In the genomic region with DNA sequence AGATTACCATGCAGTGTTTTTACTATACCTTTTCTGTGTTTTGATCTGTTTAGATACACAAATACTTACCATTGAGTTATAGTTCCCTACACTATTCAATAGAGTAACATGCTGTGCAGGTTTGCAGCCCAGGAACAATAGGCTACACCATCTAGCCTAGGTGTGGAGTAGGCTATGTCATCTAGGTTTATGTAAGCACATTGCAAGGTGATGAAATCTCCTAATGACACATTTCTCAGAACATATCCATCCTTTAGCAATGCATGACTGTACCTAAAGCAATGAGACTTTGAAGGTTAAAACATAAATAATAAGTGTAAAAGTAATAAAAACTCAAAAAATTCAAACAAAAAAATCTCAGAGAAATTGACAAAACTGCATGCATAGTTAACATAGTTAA, we compare ENCODE assay signal across 24 cellular contexts.
DNase-seq lines count a peak whose midpoint lies in the region; ATAC-seq, FAIRE-seq and TF ChIP-seq lines count a peak whose summit lies in the region.
"Had no signal": no experiment of that assay in that cellular context is flagged by ENCODE, and none has a peak within 500 bp of the region (broad histone marks: within the 10 kb centered on the region; RNA-seq: fewer than 3 reads in every experiment).

No MANE protein-coding gene starts in this region.

- no peak for FAIRE-seq in RCC 7860 (lab: Jason Lieb, UNC)
- FAIRE-seq: A204.1, GM12891, K562 had no signal

- H3K23ac ChIP-seq in IMR-90 (ENCODE audit: low read depth, low read length) = no peak overlapping the region
- H3K23ac ChIP-seq in trophoblast cell (ENCODE audit: low read length) = no peak overlapping the region

- H3K79me2 ChIP-seq in trophoblast cell (ENCODE audit: control insufficient read depth, insufficient read depth, low read length, poor library complexity) = no peaks in the 10 kb centered on the region

- no peak for TF ChIP-seq CTCF in IMR-90 (conservative IDR thresholded peaks at IDR 0.05; ENCODE audit: low read depth, low read length)
- no peak for TF ChIP-seq CTCF in uterus (IDR thresholded peaks at IDR 0.05)

- H3K4ac ChIP-seq in IMR-90 (ENCODE audit: low read depth, low read length) (no peak overlapping the region), trophoblast cell (ENCODE audit: low read depth, low read length) (no peak overlapping the region)

- no peak overlapping the region for H4K5ac ChIP-seq in IMR-90 (ENCODE audit: low read depth, low read length)

- no peak overlapping the region for H2AFZ ChIP-seq in IMR-90 (replicated peaks; ENCODE audit: low read length, poor library complexity)
- H2AFZ ChIP-seq in trophoblast cell (ENCODE audit: insufficient read depth, low read length, poor library complexity) = no peak overlapping the region
- H2AFZ ChIP-seq: GM23338, PC-9 had no signal

- no peaks in the 10 kb centered on the region for H4K20me1 ChIP-seq in IMR-90 (ENCODE audit: insufficient read depth, low read length)

- H3K4me1 ChIP-seq in IMR-90 (ENCODE audit: control insufficient read depth, insufficient read depth, low read length) (no peaks in the 10 kb centered on the region), trophoblast cell (ENCODE audit: control insufficient read depth in 1 of 2, insufficient read depth in 2 of 2, low read length in 2 of 2) (no peaks in the 10 kb centered on the region), uterus (no peaks in the 10 kb centered on the region)
- H3K4me1 ChIP-seq: HAP-1 had no signal

- H3K36me3 ChIP-seq in IMR-90 (ENCODE audit: control insufficient read depth, insufficient read depth, low read length) (no peaks in the 10 kb centered on the region), trophoblast cell (ENCODE audit: control insufficient read depth in 1 of 2, insufficient read depth in 2 of 2, low read length in 2 of 2) (no peaks in the 10 kb centered on the region), uterus (no peaks in the 10 kb centered on the region)
- H3K36me3 ChIP-seq: BE2C, HAP-1 had no signal

- TF ChIP-seq POLR2A in IMR-90 (IDR thresholded peaks at IDR 0.05; ENCODE audit: low read depth, low read length) (no peak), uterus (IDR thresholded peaks at IDR 0.05) (no peak)

- H2BK120ac ChIP-seq in IMR-90 (ENCODE audit: low read depth, low read length) (no peak overlapping the region), trophoblast cell (ENCODE audit: insufficient read depth, low read length, poor library complexity) (no peak overlapping the region)

- DNase-seq in ELR (ENCODE audit: low read depth) (peak; percentile 40), IMR-90 (peak; percentile 66), epithelial cell of prostate (ENCODE audit: low read depth, low spot score) (peak; percentile 27), trophoblast cell (peak; percentile 6 to 70), RCC 7860 (ENCODE audit: low spot score) (no peak), uterus (no peak)
- DNase-seq: BE2C, DMS79 treated with DMSO at 0.1 percent for 48 hours, MM.1S, NCI-H1048, NCI-H1436, NCI-H1930, NCI-H2227 treated with DMSO at 0.1 percent for 48 hours, NCI-H510A treated with DMSO at 0.1 percent for 48 hours, NCI-H748 treated with DMSO at 0.1 percent for 48 hours, PC-9 had no signal

- H3K27me3 ChIP-seq in IMR-90 (ENCODE audit: control insufficient read depth, insufficient read depth, low read length) (no peaks in the 10 kb centered on the region), trophoblast cell (ENCODE audit: insufficient read depth, low read length) (no peaks in the 10 kb centered on the region), uterus (no peaks in the 10 kb centered on the region)
- H3K27me3 ChIP-seq: BE2C had no signal

- POLR2A ChIA-PET in IMR-90 (lab: Charles Lee; ENCODE audit: unreplicated experiment) = no interaction called here

- H4K12ac ChIP-seq in trophoblast cell (ENCODE audit: low read depth, low read length) = no peak overlapping the region

- H2BK5ac ChIP-seq in IMR-90 (ENCODE audit: low read depth, low read length, poor library complexity, severe bottlenecking) = no peak overlapping the region
- H2BK5ac ChIP-seq in trophoblast cell (ENCODE audit: low read depth, low read length, poor library complexity) = no peak overlapping the region

- ATAC-seq in IMR-90 (ENCODE audit: low read depth) (peak; percentile 49; the same call in 1 of the 2 replicates), HG03045 (IDR thresholded peaks at IDR 0.05; ENCODE audit: unreplicated experiment) (no peak)
- ATAC-seq: GM23338, K562, SK-N-SH treated with all-trans-retinoic acid at 6 μM for 48 hours had no signal

- H3K14ac ChIP-seq in IMR-90 (replicated peaks; ENCODE audit: low read depth, low read length) (no peak overlapping the region), trophoblast cell (ENCODE audit: low read length) (no peak overlapping the region)

- H2AK5ac ChIP-seq in IMR-90 (ENCODE audit: low read depth, low read length) (no peak overlapping the region), trophoblast cell (ENCODE audit: low read length) (no peak overlapping the region)

- H2BK20ac ChIP-seq in IMR-90 (ENCODE audit: low read depth, low read length) = no peak overlapping the region

- H4K91ac ChIP-seq in IMR-90 (ENCODE audit: insufficient read depth, low read depth, low read length) (no peak overlapping the region), trophoblast cell (ENCODE audit: low read depth, low read length) (no peak overlapping the region)

- no peak overlapping the region for H2BK15ac ChIP-seq in IMR-90 (ENCODE audit: low read depth, low read length)

- no peak overlapping the region for H3K56ac ChIP-seq in IMR-90 (ENCODE audit: extremely low read depth, insufficient read depth, low read length)

- no peak for TF ChIP-seq RAD21 in IMR-90 (IDR thresholded peaks at IDR 0.05; ENCODE audit: low read length)

- no peak overlapping the region for H2BK12ac ChIP-seq in trophoblast cell (ENCODE audit: low read length)

- H3K79me1 ChIP-seq in IMR-90 (ENCODE audit: low read depth in 1 of 2, low read length in 2 of 2) = no peaks in the 10 kb centered on the region
- no peaks in the 10 kb centered on the region for H3K79me1 ChIP-seq in trophoblast cell (ENCODE audit: low read length)

- BruUV-seq in IMR-90 (replicated peaks; lab: Mats Ljungman, UMichigan) = no TSS peak

- H3K4me2 ChIP-seq in IMR-90 (ENCODE audit: low read depth, low read length) (no peak overlapping the region), trophoblast cell (ENCODE audit: low read length) (no peak overlapping the region)
- H3K4me2 ChIP-seq: GM23338, PC-9 had no signal

- H3K4me3 ChIP-seq in IMR-90 (ENCODE audit: insufficient read depth, low read depth, low read length) = no peak overlapping the region
- no peak overlapping the region for H3K4me3 ChIP-seq in trophoblast cell (ENCODE audit: low read depth, low read length)
- H3K4me3 ChIP-seq in uterus = no peak overlapping the region
- H3K4me3 ChIP-seq: GM23338, HAP-1, K562, PC-9 had no signal

- no peak overlapping the region for H3K27ac ChIP-seq in IMR-90 (ENCODE audit: insufficient read depth, low read length)
- H3K27ac ChIP-seq in epithelial cell of prostate = no peak overlapping the region
- H3K27ac ChIP-seq in trophoblast cell (ENCODE audit: low read depth, low read length) = no peak overlapping the region
- H3K27ac ChIP-seq in uterus = no peak overlapping the region
- H3K27ac ChIP-seq: PC-9, RWPE1 had no signal

- no peak overlapping the region for H2AK9ac ChIP-seq in IMR-90 (replicated peaks; ENCODE audit: low read depth, low read length, poor library complexity)

- H3K9ac ChIP-seq in IMR-90 (ENCODE audit: low read depth, low read length) = no peak overlapping the region
- no peak overlapping the region for H3K9ac ChIP-seq in trophoblast cell (ENCODE audit: low read length)

- dilution Hi-C loops in IMR-90 (cut with HindIII; ENCODE audit: low sequenced_read_pairs, unreplicated experiment) = no loop called here

- no peaks in the 10 kb centered on the region for H3K9me3 ChIP-seq in IMR-90 (ENCODE audit: control insufficient read depth, insufficient read depth, low read length)
- H3K9me3 ChIP-seq in trophoblast cell (ENCODE audit: insufficient read depth, low read depth, low read length) = no peaks in the 10 kb centered on the region
- no peaks in the 10 kb centered on the region for H3K9me3 ChIP-seq in uterus
- H3K9me3 ChIP-seq: BE2C, HAP-1 had no signal

- in situ Hi-C loops in IMR-90 (cut with MboI; ENCODE audit: low sequenced_read_pairs) = no loop called here

- CTCF ChIA-PET in IMR-90 (lab: Yijun Ruan, JAX) = no interaction called here

- no peaks in the 10 kb centered on the region for H3K9me1 ChIP-seq in IMR-90 (ENCODE audit: insufficient read depth, low read length)

- H3K18ac ChIP-seq in IMR-90 (ENCODE audit: low read depth, low read length) = no peak overlapping the region; the same call in 1 of the 2 replicates
- H3K18ac ChIP-seq in trophoblast cell (ENCODE audit: low read length) = no peak overlapping the region

- intact Hi-C loops in IMR-90 (cut with micrococcal nuclease) (no loop called here), uterus (cut with DNase I; ENCODE audit: low total_unique reads) (no loop called here)

- H4K8ac ChIP-seq in IMR-90 (ENCODE audit: low read depth in 2 of 2, low read length in 2 of 2) = no peak overlapping the region
- no peak overlapping the region for H4K8ac ChIP-seq in trophoblast cell (ENCODE audit: low read depth, low read length)

TF ChIP-seq in IMR-90, 13 proteins besides CTCF, POLR2A, EP300 and RAD21:
- no peak for TF ChIP-seq MAFK (IDR thresholded peaks at IDR 0.05; ENCODE audit: low read depth, low read length)
- TF ChIP-seq FOS (IDR thresholded peaks at IDR 0.05; ENCODE audit: low read depth, low read length) = 0 out of 2 replicates have a peak, but pooled peaks have one; percentile 17
- TF ChIP-seq CEBPB (IDR thresholded peaks at IDR 0.05; ENCODE audit: low read depth, low read length) = peak; percentile 82
- TF ChIP-seq, protein P1, sequence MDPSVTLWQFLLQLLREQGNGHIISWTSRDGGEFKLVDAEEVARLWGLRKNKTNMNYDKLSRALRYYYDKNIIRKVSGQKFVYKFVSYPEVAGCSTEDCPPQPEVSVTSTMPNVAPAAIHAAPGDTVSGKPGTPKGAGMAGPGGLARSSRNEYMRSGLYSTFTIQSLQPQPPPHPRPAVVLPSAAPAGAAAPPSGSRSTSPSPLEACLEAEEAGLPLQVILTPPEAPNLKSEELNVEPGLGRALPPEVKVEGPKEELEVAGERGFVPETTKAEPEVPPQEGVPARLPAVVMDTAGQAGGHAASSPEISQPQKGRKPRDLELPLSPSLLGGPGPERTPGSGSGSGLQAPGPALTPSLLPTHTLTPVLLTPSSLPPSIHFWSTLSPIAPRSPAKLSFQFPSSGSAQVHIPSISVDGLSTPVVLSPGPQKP (IDR thresholded peaks at IDR 0.05; ENCODE audit: borderline replicate concordance, low read depth, low read length) = no peak

Comparison
In these comparisons a context has a peak if more than half of its experiments do, and no peak if none do; other contexts are left out.
1. DNase-seq: peak in ELR (single experiment), IMR-90 (single experiment), epithelial cell of prostate (single experiment) and trophoblast cell (2 of 2); none in RCC 7860 (single experiment) and uterus (0 of 2).